Comparison of ENCODE assay signal across 21 cellular contexts in genomic region chr6:158188591-158188990, GRCh38.
"Had no signal": no experiment of that assay in that cellular context is flagged by ENCODE, and none has a peak within 500 bp of the region (broad histone marks: within the 10 kb centered on the region; RNA-seq: fewer than 3 reads in every experiment).

No MANE protein-coding gene starts in this region.

- H3K36me3 ChIP-seq: colonic mucosa, neutrophil, pancreas, prostate gland had no signal

- H3K27me3 ChIP-seq: colonic mucosa, esophagus squamous epithelium, neutrophil, pancreas, right atrium auricular region, sigmoid colon, spleen, suprapubic skin, thyroid gland had no signal

- H3K27ac ChIP-seq: colonic mucosa, esophagus squamous epithelium, lower lobe of right lung, neutrophil, prostate gland, right atrium auricular region, sigmoid colon, skin epidermis, spleen, suprapubic skin, thyroid gland had no signal

- ATAC-seq: effector memory CD8-positive, alpha-beta T cell; left ventricle myocardium superior; lower lobe of right lung; natural killer cell treated with Interleukin-12 subunit alpha and Interleukin-12 subunit beta and Interleukin-15 and Interleukin-18, amount 100 ng/mL, for 72 hours; stimulated activated memory B cell treated with anti-CD40 and anti-IgM and Interleukin-4, amounts not matched to agents 10 μg/mL and 1 μg/mL and 100 μg/mL, for 72 hours; stimulated activated naive CD8-positive, alpha-beta T cell treated with anti-CD3 and anti-CD28 coated beads, Interleukin-15, Interleukin-2, amounts not matched to agents 100 U/mL and 50 U/mL, for 24 hours had no signal

- DNase-seq: colonic mucosa; effector memory CD8-positive, alpha-beta T cell; erythroblast; esophagus squamous epithelium; foreskin melanocyte; left ventricle myocardium superior; lower lobe of right lung; naive B cell; pancreas; sigmoid colon; spleen; stimulated activated CD4-positive, alpha-beta T cell treated with anti-CD3 and anti-CD28 coated beads, Interleukin-4, amount 100 ng/mL, for 4 hours; stimulated activated naive CD8-positive, alpha-beta T cell treated with anti-CD3 and anti-CD28 coated beads, Interleukin-15, Interleukin-2, amounts not matched to agents 100 U/mL and 50 U/mL, for 24 hours; thyroid gland had no signal

- H3K4me3 ChIP-seq: colonic mucosa, esophagus squamous epithelium, lower lobe of right lung, pancreas, prostate gland, right atrium auricular region, sigmoid colon, skin epidermis, spleen, suprapubic skin, thyroid gland had no signal

- H3K4me1 ChIP-seq: colonic mucosa, lower lobe of right lung, prostate gland, right atrium auricular region, sigmoid colon, spleen, suprapubic skin, thyroid gland had no signal

- H3K9me3 ChIP-seq: colonic mucosa, esophagus squamous epithelium, lower lobe of right lung, neutrophil, pancreas, prostate gland, right atrium auricular region, sigmoid colon, spleen, suprapubic skin, thyroid gland had no signal
